Comparison of ENCODE assay signal across 15 cellular contexts in the genomic region with DNA sequence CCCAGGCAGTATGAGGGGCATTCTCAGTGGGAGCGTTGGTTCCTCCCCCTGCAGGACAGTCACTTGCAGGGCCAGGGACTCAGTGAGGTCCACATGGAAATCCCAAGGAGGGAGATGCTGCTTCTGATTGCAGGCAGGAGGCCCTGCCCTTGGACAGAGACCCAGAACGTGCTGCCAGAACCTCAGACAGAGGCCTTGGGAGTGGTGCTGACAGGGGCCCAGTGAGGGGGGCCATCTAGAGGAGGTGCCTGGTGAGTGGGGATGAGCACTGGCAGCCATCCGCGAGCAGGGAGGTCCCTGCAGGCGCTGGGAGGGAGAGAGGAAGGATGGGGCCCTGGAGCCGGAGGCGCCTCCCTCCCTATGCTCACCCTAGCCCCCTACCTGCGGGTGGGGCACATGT.
DNase-seq lines count a peak whose midpoint lies in the region; ATAC-seq and TF ChIP-seq lines count a peak whose summit lies in the region.
"Had no signal": no experiment of that assay in that cellular context is flagged by ENCODE, and none has a peak within 500 bp of the region (broad histone marks: within the 10 kb centered on the region; RNA-seq: fewer than 3 reads in every experiment).

No MANE protein-coding gene starts in this region.

- no peaks in the 10 kb centered on the region for H3K27me3 ChIP-seq in right cardiac atrium (ENCODE audit: control insufficient read depth, insufficient read depth)
- no peaks in the 10 kb centered on the region for H3K27me3 ChIP-seq in dorsolateral prefrontal cortex
- no peaks in the 10 kb centered on the region for H3K27me3 ChIP-seq in neural progenitor cell
- H3K27me3 ChIP-seq in CD8-positive, alpha-beta memory T cell (ENCODE audit: insufficient read depth, low read length, poor library complexity, severe bottlenecking), result no peaks in the 10 kb centered on the region
- H3K27me3 ChIP-seq: BLaER1 treated with 17β-estradiol and CSF1 and Interleukin-3, amounts not matched to agents 10 nM and 100 nM had no signal

- H3K9me3 ChIP-seq in right cardiac atrium (ENCODE audit: control insufficient read depth, low read length) (no peaks in the 10 kb centered on the region), neural progenitor cell (ENCODE audit: low read depth) (no peaks in the 10 kb centered on the region)
- no peaks in the 10 kb centered on the region for H3K9me3 ChIP-seq in CD8-positive, alpha-beta memory T cell (ENCODE audit: low read length)
- H3K9me3 ChIP-seq: BLaER1 treated with 17β-estradiol and CSF1 and Interleukin-3, amounts not matched to agents 10 nM and 100 nM; Caco-2 had no signal

- 78% methylated on average over 8 of the region's 8 CpGs for WGBS in right cardiac atrium

- intact Hi-C loops in right cardiac atrium (cut with DNase I), result no loop called here
- intact Hi-C loops in left ventricle myocardium superior (cut with micrococcal nuclease), result no loop called here
- intact Hi-C loops in dorsolateral prefrontal cortex (cut with DNase I), result no loop called here

- H3K4me3 ChIP-seq in right cardiac atrium (ENCODE audit: low read length) (no peak overlapping the region), dorsolateral prefrontal cortex (no peak overlapping the region), neural progenitor cell (no peak overlapping the region)
- H3K4me3 ChIP-seq in CD8-positive, alpha-beta memory T cell (ENCODE audit: low read length), result no peak overlapping the region
- H3K4me3 ChIP-seq: BLaER1 treated with 17β-estradiol and CSF1 and Interleukin-3, amounts not matched to agents 10 nM and 100 nM had no signal

- no peak overlapping the region for H3K4me3 Mint-ChIP-seq in neural progenitor cell
- H3K4me3 Mint-ChIP-seq in CD8-positive, alpha-beta memory T cell, result no peak overlapping the region
- H3K4me3 Mint-ChIP-seq: B cell, HFFc6 had no signal

- no peak for DNase-seq in right cardiac atrium
- DNase-seq in left ventricle myocardium superior, result no peak
- no peak for DNase-seq in dorsolateral prefrontal cortex
- no peak for DNase-seq in neural progenitor cell (ENCODE audit: low spot score)
- no peak for DNase-seq in NCI-H510A treated with DMSO at 0.1 percent for 48 hours (lab: John Stamatoyannopoulos, UW)
- no peak for DNase-seq in CD8-positive, alpha-beta memory T cell
- DNase-seq in foreskin melanocyte, result no peak
- DNase-seq: 8988T, Caco-2, HFFc6 had no signal

- no peaks in the 10 kb centered on the region for H3F3A ChIP-seq in neural progenitor cell (ENCODE audit: low read depth)

- H2AFZ ChIP-seq in neural progenitor cell (replicated peaks), result no peak overlapping the region

- TF ChIP-seq CTCF in dorsolateral prefrontal cortex (IDR thresholded peaks at IDR 0.05 in 54 of 56, conservative IDR thresholded peaks at IDR 0.05 in 2 of 56; ENCODE audit: low read depth in 1 of 56, partially characterized antibody in 56 of 56), result no peak
- TF ChIP-seq CTCF in neural progenitor cell (IDR thresholded peaks at IDR 0.05), result peak; percentile 4

- H3K4me2 ChIP-seq in neural progenitor cell, result no peak overlapping the region
- H3K4me2 ChIP-seq: BLaER1 treated with 17β-estradiol and CSF1 and Interleukin-3, amounts not matched to agents 10 nM and 100 nM had no signal

- H3K9ac ChIP-seq in neural progenitor cell, result no peak overlapping the region
- H3K9ac ChIP-seq: BLaER1 treated with 17β-estradiol and CSF1 and Interleukin-3, amounts not matched to agents 10 nM and 100 nM had no signal

- H3K27ac Mint-ChIP-seq in neural progenitor cell, result no peak overlapping the region
- no peak overlapping the region for H3K27ac Mint-ChIP-seq in CD8-positive, alpha-beta memory T cell
- H3K27ac Mint-ChIP-seq: B cell, HFFc6 had no signal

- no peaks in the 10 kb centered on the region for H3K36me3 ChIP-seq in neural progenitor cell
- H3K36me3 ChIP-seq in CD8-positive, alpha-beta memory T cell (ENCODE audit: insufficient read depth, low read length), result no peaks in the 10 kb centered on the region

- H3K27ac ChIP-seq in right cardiac atrium (ENCODE audit: low read length), result no peak overlapping the region
- peak overlapping the region in 45 of 59 donors; percentile 1 to 99 (median 63) for H3K27ac ChIP-seq in dorsolateral prefrontal cortex
- H3K27ac ChIP-seq in neural progenitor cell, result no peak overlapping the region
- peak overlapping the region; percentile 38 for H3K27ac ChIP-seq in temporal lobe (ENCODE audit: low read depth, low read length)
- no peak overlapping the region for H3K27ac ChIP-seq in CD8-positive, alpha-beta memory T cell (ENCODE audit: low read depth, low read length)
- H3K27ac ChIP-seq: BLaER1 treated with 17β-estradiol and CSF1 and Interleukin-3, amounts not matched to agents 10 nM and 100 nM; HL-60 had no signal

- H4K20me1 ChIP-seq in neural progenitor cell (ENCODE audit: low read depth), result no peaks in the 10 kb centered on the region

- H3K4me1 Mint-ChIP-seq in neural progenitor cell, result peaks cover 27% of the 10 kb centered on the region
- H3K4me1 Mint-ChIP-seq in CD8-positive, alpha-beta memory T cell, result no peaks in the 10 kb centered on the region
- H3K4me1 Mint-ChIP-seq: B cell had no signal

- H3K9me3 Mint-ChIP-seq in neural progenitor cell, result no peaks in the 10 kb centered on the region
- H3K9me3 Mint-ChIP-seq in CD8-positive, alpha-beta memory T cell, result no peaks in the 10 kb centered on the region
- H3K9me3 Mint-ChIP-seq: HFFc6 had no signal

- no peaks in the 10 kb centered on the region for H3K36me3 Mint-ChIP-seq in neural progenitor cell
- peaks cover 0 to 10% (median 0%) of the 10 kb centered on the region in 3 donors for H3K36me3 Mint-ChIP-seq in CD8-positive, alpha-beta memory T cell

- POLR2A ChIA-PET in CD8-positive, alpha-beta memory T cell (lab: Charles Lee), result no interaction called here

- H3K79me2 ChIP-seq in neural progenitor cell (ENCODE audit: low read depth), result no peaks in the 10 kb centered on the region

- CTCF ChIA-PET in CD8-positive, alpha-beta memory T cell (lab: Charles Lee), result no interaction called here

- peak; percentile 21 to 59 for ATAC-seq in right cardiac atrium
- no peak for ATAC-seq in left ventricle myocardium superior
- ATAC-seq: HCT116 had no signal

- H3K4me1 ChIP-seq in right cardiac atrium (ENCODE audit: control insufficient read depth, insufficient read depth, low read length) (no peaks in the 10 kb centered on the region), neural progenitor cell (peaks cover 10% of the 10 kb centered on the region)
- no peaks in the 10 kb centered on the region for H3K4me1 ChIP-seq in CD8-positive, alpha-beta memory T cell (ENCODE audit: insufficient read depth, low read length)
- H3K4me1 ChIP-seq: Caco-2 had no signal

- peaks cover 8% of the 10 kb centered on the region for H3K27me3 Mint-ChIP-seq in neural progenitor cell (ENCODE audit: insufficient read depth, low read depth)
- H3K27me3 Mint-ChIP-seq in CD8-positive, alpha-beta memory T cell, result peaks cover 2 to 4% of the 10 kb centered on the region in 2 donors

Comparison
In these comparisons a context has a peak if more than half of its experiments do, and no peak if none do; other contexts are left out.
1. H3K27ac ChIP-seq: peak in dorsolateral prefrontal cortex (45 of 59) and temporal lobe (single experiment); none in right cardiac atrium (single experiment), neural progenitor cell (single experiment) and CD8-positive, alpha-beta memory T cell (single experiment).